In the genomic region with DNA sequence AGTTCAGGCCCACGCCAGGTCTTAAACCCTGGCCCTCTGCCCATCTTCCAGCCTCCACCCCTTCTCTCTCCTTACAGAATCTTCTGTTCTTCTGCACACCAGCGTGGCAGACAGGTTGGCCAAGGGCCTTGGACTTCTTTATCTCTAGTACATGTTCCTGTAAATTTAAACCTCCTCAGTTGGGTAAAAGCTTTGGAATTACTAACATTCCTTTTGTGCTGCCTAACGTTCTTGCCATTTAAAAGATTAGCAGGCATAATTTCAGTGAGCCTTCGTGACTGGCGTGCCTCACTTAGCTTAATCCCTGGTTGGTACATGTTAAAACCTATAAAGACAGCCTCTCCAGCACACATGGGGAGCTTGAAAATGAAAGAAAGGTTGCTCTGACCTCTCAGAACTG, we compare ENCODE assay signal across 18 cellular contexts.
DNase-seq lines count a peak whose midpoint lies in the region; ATAC-seq and TF ChIP-seq lines count a peak whose summit lies in the region.
"Had no signal": no experiment of that assay in that cellular context is flagged by ENCODE, and none has a peak within 500 bp of the region (broad histone marks: within the 10 kb centered on the region; RNA-seq: fewer than 3 reads in every experiment).

No MANE protein-coding gene starts in this region.

- H3K27ac ChIP-seq in A673 (ENCODE audit: low read depth, low read length, poor library complexity, severe bottlenecking): no peak overlapping the region
- H3K27ac ChIP-seq in IMR-90 (ENCODE audit: insufficient read depth, low read length): peak overlapping the region; percentile 19; the same call in 1 of the 2 replicates
- H3K27ac ChIP-seq in endodermal cell (ENCODE audit: low read depth, low read length): no peak overlapping the region
- H3K27ac ChIP-seq in Peyer's patch: no peak overlapping the region
- H3K27ac ChIP-seq in WERI-Rb-1: no peak overlapping the region
- H3K27ac ChIP-seq: ovary, SJCRH30 had no signal

- no TSS peak for BruUV-seq in A673 (replicated peaks; lab: Mats Ljungman, UMichigan)
- no TSS peak for BruUV-seq in IMR-90 (replicated peaks; lab: Mats Ljungman, UMichigan)

- no peak overlapping the region for H3K4me2 ChIP-seq in IMR-90 (ENCODE audit: low read depth, low read length)

- H3K9ac ChIP-seq in IMR-90 (ENCODE audit: low read depth, low read length) (no peak overlapping the region), endodermal cell (ENCODE audit: extremely low read depth, low read length, poor library complexity, severe bottlenecking) (no peak overlapping the region)

- peak; percentile 56 for DNase-seq in A673 (ENCODE audit: low spot score)
- DNase-seq in IMR-90: peak; percentile 45
- no peak for DNase-seq in endodermal cell
- DNase-seq in nephron progenitor cell: no peak
- DNase-seq in HCEC 1CT: no peak
- no peak for DNase-seq in Peyer's patch
- no peak for DNase-seq in islet precursor cell
- DNase-seq in WERI-Rb-1: no peak
- DNase-seq: activated CD8-positive, alpha-beta T cell treated with anti-CD3 and anti-CD28 coated beads, Interleukin-2, amount 10 ng/mL, durations not matched to agents 7 days and 5 days; activated effector memory CD4-positive, alpha-beta T cell treated with anti-CD3 and anti-CD28 coated beads, Interleukin-2, amount 50 U/mL, for 16 hours; AML-193; cerebellar nuclear complex; DMS53; MG63; NK-92 treated with Interleukin-12 subunit alpha and Interleukin-12 subunit beta, amount 100 ng/mL, for 24 hours; ovary; SJCRH30; stimulated activated CD4-positive, alpha-beta T cell treated with anti-CD3 and anti-CD28 coated beads, Interleukin-12 subunit alpha, Interleukin-12 subunit beta, amount 100 ng/mL, for 4 hours had no signal

- H4K91ac ChIP-seq in IMR-90 (ENCODE audit: insufficient read depth, low read depth, low read length): peak overlapping the region; percentile 21; the same call in 1 of the 2 replicates

- no peaks in the 10 kb centered on the region for H3K27me3 ChIP-seq in A673 (replicated peaks; ENCODE audit: insufficient read depth, low read depth, low read length, poor library complexity)
- no peaks in the 10 kb centered on the region for H3K27me3 ChIP-seq in IMR-90 (ENCODE audit: control insufficient read depth, insufficient read depth, low read length)
- no peaks in the 10 kb centered on the region for H3K27me3 ChIP-seq in endodermal cell (ENCODE audit: control insufficient read depth, insufficient read depth, low read length, poor library complexity, severe bottlenecking)
- no peaks in the 10 kb centered on the region for H3K27me3 ChIP-seq in Peyer's patch
- H3K27me3 ChIP-seq in WERI-Rb-1 (ENCODE audit: insufficient read depth, low read depth, severe bottlenecking): no peaks in the 10 kb centered on the region
- H3K27me3 ChIP-seq: MG63, ovary, SJCRH30 had no signal

- peak overlapping the region; percentile 12; the same call in 2 of the 3 replicates for H2BK15ac ChIP-seq in IMR-90 (ENCODE audit: low read depth, low read length)

- dilution Hi-C loops in IMR-90 (cut with HindIII; ENCODE audit: low sequenced_read_pairs, unreplicated experiment): no loop called here

- H2AK5ac ChIP-seq in IMR-90 (ENCODE audit: low read depth, low read length): peak overlapping the region; percentile 36; the same call in 1 of the 2 replicates

- H3K4me1 Mint-ChIP-seq in endodermal cell (no peaks in the 10 kb centered on the region), nephron progenitor cell (peaks cover 54% of the 10 kb centered on the region)

- H3K9me3 ChIP-seq in A673 (ENCODE audit: low read depth, low read length, poor library complexity, severe bottlenecking) (no peaks in the 10 kb centered on the region), IMR-90 (ENCODE audit: control insufficient read depth, insufficient read depth, low read length) (no peaks in the 10 kb centered on the region), endodermal cell (ENCODE audit: control insufficient read depth, low read length) (no peaks in the 10 kb centered on the region), Peyer's patch (no peaks in the 10 kb centered on the region), WERI-Rb-1 (ENCODE audit: severe bottlenecking) (no peaks in the 10 kb centered on the region)
- H3K9me3 ChIP-seq: MG63, ovary, SJCRH30 had no signal

- H3K36me3 Mint-ChIP-seq in endodermal cell (ENCODE audit: low read depth) (peaks cover 30% of the 10 kb centered on the region), nephron progenitor cell (ENCODE audit: low read depth) (peaks cover 47% of the 10 kb centered on the region)

- H3K9me1 ChIP-seq in IMR-90 (ENCODE audit: insufficient read depth, low read length): peaks cover 21% of the 10 kb centered on the region

- H3K27me3 Mint-ChIP-seq in endodermal cell (ENCODE audit: insufficient read depth) (no peaks in the 10 kb centered on the region), nephron progenitor cell (ENCODE audit: low read depth, poor library complexity) (no peaks in the 10 kb centered on the region)

- peak; percentile 48 for ATAC-seq in IMR-90 (ENCODE audit: low read depth)
- ATAC-seq: activated CD8-positive, alpha-beta T cell treated with anti-CD3 and anti-CD28 coated beads, Interleukin-2, amount 10 ng/mL, durations not matched to agents 7 days and 5 days had no signal

- no CpG with 5 or more reads among the region's 5 CpGs for WGBS in IMR-90 (ENCODE audit: extremely low coverage in 2 of 2, insufficient read length in 1 of 2), 2 experiments
- WGBS in endodermal cell (ENCODE audit: insufficient coverage in 1 of 2, insufficient read length in 1 of 2), 2 experiments: 94% methylated on average over 5 of the region's 5 CpGs

- H3K79me1 ChIP-seq in IMR-90 (ENCODE audit: low read depth in 1 of 2, low read length in 2 of 2): peaks cover 49 to 74% of the 10 kb centered on the region in 2 experiments

- peak overlapping the region in 1 of 2 experiments; percentile 54; a peak in 1 of 4 replicates for H4K8ac ChIP-seq in IMR-90 (ENCODE audit: low read depth in 2 of 2, low read length in 2 of 2)

- no peak overlapping the region for H3K23ac ChIP-seq in IMR-90 (ENCODE audit: low read depth, low read length)

- H3K36me3 ChIP-seq in A673 (ENCODE audit: insufficient read depth, low read length, poor library complexity, severe bottlenecking) (no peaks in the 10 kb centered on the region), IMR-90 (ENCODE audit: control insufficient read depth, insufficient read depth, low read length) (peaks cover 2% of the 10 kb centered on the region; the same call in 1 of the 2 replicates), endodermal cell (ENCODE audit: control insufficient read depth, insufficient read depth, low read length) (peaks cover 5% of the 10 kb centered on the region), Peyer's patch (peaks cover 0 to 6% (median 0%) of the 10 kb centered on the region in 3 donors), WERI-Rb-1 (no peaks in the 10 kb centered on the region; the same call in 1 of the 2 replicates)
- H3K36me3 ChIP-seq: MG63, ovary, SJCRH30 had no signal

- peaks cover 7% of the 10 kb centered on the region for H3K4me1 ChIP-seq in A673 (ENCODE audit: insufficient read depth, low read length, poor library complexity, severe bottlenecking)
- peaks cover 28% of the 10 kb centered on the region for H3K4me1 ChIP-seq in IMR-90 (ENCODE audit: control insufficient read depth, insufficient read depth, low read length)
- no peaks in the 10 kb centered on the region for H3K4me1 ChIP-seq in endodermal cell (ENCODE audit: control insufficient read depth, insufficient read depth, low read length)
- H3K4me1 ChIP-seq in Peyer's patch: peaks cover 0 to 9% (median 0%) of the 10 kb centered on the region in 4 donors
- H3K4me1 ChIP-seq: SJCRH30 had no signal

- H3K56ac ChIP-seq in IMR-90 (ENCODE audit: extremely low read depth, insufficient read depth, low read length): no peak overlapping the region

- H4K5ac ChIP-seq in IMR-90 (ENCODE audit: low read depth, low read length): peak overlapping the region; percentile 30; the same call in 1 of the 2 replicates

- H3K9me3 Mint-ChIP-seq in endodermal cell (no peaks in the 10 kb centered on the region), nephron progenitor cell (no peaks in the 10 kb centered on the region)

- H3K4me3 Mint-ChIP-seq in endodermal cell: no peak overlapping the region
- H3K4me3 Mint-ChIP-seq in nephron progenitor cell: no peak overlapping the region
- H3K4me3 Mint-ChIP-seq: activated CD8-positive, alpha-beta T cell treated with anti-CD3 and anti-CD28 coated beads, Interleukin-2, amount 10 ng/mL, durations not matched to agents 7 days and 5 days had no signal

- peak overlapping the region; percentile 24 for H2BK120ac ChIP-seq in IMR-90 (ENCODE audit: low read depth, low read length)

- H2AK9ac ChIP-seq in IMR-90 (replicated peaks; ENCODE audit: low read depth, low read length, poor library complexity): no peak overlapping the region

- intact Hi-C loops in A673 (cut with micrococcal nuclease; ENCODE audit: unreplicated experiment) (no loop called here), IMR-90 (cut with micrococcal nuclease) (no loop called here)

- no peak overlapping the region for H2AFZ ChIP-seq in IMR-90 (replicated peaks; ENCODE audit: low read length, poor library complexity)

- H3K4me3 ChIP-seq in A673 (ENCODE audit: low read depth, low read length, poor library complexity, severe bottlenecking): no peak overlapping the region
- no peak overlapping the region for H3K4me3 ChIP-seq in IMR-90 (ENCODE audit: insufficient read depth, low read depth, low read length)
- H3K4me3 ChIP-seq in endodermal cell (ENCODE audit: low read length): no peak overlapping the region
- H3K4me3 ChIP-seq in Peyer's patch: no peak overlapping the region
- H3K4me3 ChIP-seq in WERI-Rb-1 (ENCODE audit: low read depth, low read length): no peak overlapping the region
- H3K4me3 ChIP-seq: MG63, ovary, SJCRH30 had no signal

- H3K14ac ChIP-seq in IMR-90 (replicated peaks; ENCODE audit: low read depth, low read length): no peak overlapping the region; the same call in 1 of the 2 replicates

- TF ChIP-seq POLR2A in IMR-90 (IDR thresholded peaks at IDR 0.05; ENCODE audit: low read depth, low read length) (no peak), Peyer's patch (IDR thresholded peaks at IDR 0.05) (no peak)

- H3K27ac Mint-ChIP-seq in endodermal cell (peak overlapping the region; percentile 74), nephron progenitor cell (peak overlapping the region; percentile 79)
- H3K27ac Mint-ChIP-seq: activated CD8-positive, alpha-beta T cell treated with anti-CD3 and anti-CD28 coated beads, Interleukin-2, amount 10 ng/mL, durations not matched to agents 7 days and 5 days had no signal

- CTCF ChIA-PET in A673 (lab: Charles Lee) (no interaction called here), IMR-90 (lab: Yijun Ruan, JAX) (interaction anchor here (0.6 kb wide), 1 partner anchor 24 kb away, joined by 3 read pairs; no protein-coding TSS in a partner anchor)

- in situ Hi-C loops in IMR-90 (cut with MboI; ENCODE audit: low sequenced_read_pairs): no loop called here

- peak overlapping the region; percentile 50 for H3K4ac ChIP-seq in IMR-90 (ENCODE audit: low read depth, low read length)

- no peak for TF ChIP-seq RAD21 in IMR-90 (IDR thresholded peaks at IDR 0.05; ENCODE audit: low read length)

- TF ChIP-seq CTCF in A673 (conservative IDR thresholded peaks at IDR 0.05; ENCODE audit: low read depth, low read length): no peak
- TF ChIP-seq CTCF in IMR-90 (conservative IDR thresholded peaks at IDR 0.05; ENCODE audit: low read depth, low read length): no peak
- TF ChIP-seq CTCF in endodermal cell (conservative IDR thresholded peaks at IDR 0.05): no peak
- no peak for TF ChIP-seq CTCF in nephron progenitor cell (IDR thresholded peaks at IDR 0.05)
- TF ChIP-seq CTCF in Peyer's patch (IDR thresholded peaks at IDR 0.05): no peak
- TF ChIP-seq CTCF in WERI-Rb-1 (IDR thresholded peaks at IDR 0.05; ENCODE audit: low read depth, low read length): no peak

- POLR2A ChIA-PET in A673 (lab: Charles Lee; ENCODE audit: low non-redundant PET): no interaction called here
- POLR2A ChIA-PET in IMR-90 (lab: Charles Lee; ENCODE audit: unreplicated experiment): no interaction called here

- H3K18ac ChIP-seq in IMR-90 (ENCODE audit: low read depth, low read length): peak overlapping the region; percentile 27

- peaks cover 4% of the 10 kb centered on the region; the same call in 1 of the 2 replicates for H4K20me1 ChIP-seq in IMR-90 (ENCODE audit: insufficient read depth, low read length)

- H2BK20ac ChIP-seq in IMR-90 (ENCODE audit: low read depth, low read length): peak overlapping the region; percentile 39; the same call in 1 of the 2 replicates

- H2BK5ac ChIP-seq in IMR-90 (ENCODE audit: low read depth, low read length, poor library complexity, severe bottlenecking): peak overlapping the region; percentile 69

Comparison
In these comparisons a context has a peak if more than half of its experiments do, and no peak if none do; other contexts are left out.
1. DNase-seq: peak in A673 (single experiment) and IMR-90 (single experiment); none in endodermal cell (single experiment), nephron progenitor cell (single experiment), HCEC 1CT (single experiment), Peyer's patch (0 of 3), islet precursor cell (single experiment) and WERI-Rb-1 (single experiment).